In the genomic region with DNA sequence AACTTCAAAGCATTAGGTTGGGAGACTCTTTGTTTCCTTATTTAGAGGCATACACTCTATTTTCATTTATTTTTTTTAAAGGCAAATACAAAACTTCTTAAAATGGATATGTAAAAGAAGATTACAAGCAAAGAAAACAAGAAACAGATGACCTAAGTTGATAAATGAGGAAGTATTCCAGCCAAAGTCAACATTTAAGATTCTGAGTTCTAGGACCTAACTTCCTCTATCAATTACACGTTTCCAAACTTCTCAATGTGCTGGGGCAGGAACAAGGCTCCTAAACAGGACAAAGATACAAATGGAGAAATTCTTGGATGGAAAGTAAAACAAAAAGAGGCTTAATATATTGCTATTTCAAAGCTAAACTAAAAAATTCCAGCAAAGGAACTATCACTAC, we compare ENCODE assay signal across 1 cellular context.
TF ChIP-seq lines count a peak whose summit lies in the region.

No MANE protein-coding gene starts in this region.

TF ChIP-seq in GM23338, 12 proteins besides CTCF, POLR2A, EP300 and RAD21 (continued from another document):
- TF ChIP-seq, protein P1, sequence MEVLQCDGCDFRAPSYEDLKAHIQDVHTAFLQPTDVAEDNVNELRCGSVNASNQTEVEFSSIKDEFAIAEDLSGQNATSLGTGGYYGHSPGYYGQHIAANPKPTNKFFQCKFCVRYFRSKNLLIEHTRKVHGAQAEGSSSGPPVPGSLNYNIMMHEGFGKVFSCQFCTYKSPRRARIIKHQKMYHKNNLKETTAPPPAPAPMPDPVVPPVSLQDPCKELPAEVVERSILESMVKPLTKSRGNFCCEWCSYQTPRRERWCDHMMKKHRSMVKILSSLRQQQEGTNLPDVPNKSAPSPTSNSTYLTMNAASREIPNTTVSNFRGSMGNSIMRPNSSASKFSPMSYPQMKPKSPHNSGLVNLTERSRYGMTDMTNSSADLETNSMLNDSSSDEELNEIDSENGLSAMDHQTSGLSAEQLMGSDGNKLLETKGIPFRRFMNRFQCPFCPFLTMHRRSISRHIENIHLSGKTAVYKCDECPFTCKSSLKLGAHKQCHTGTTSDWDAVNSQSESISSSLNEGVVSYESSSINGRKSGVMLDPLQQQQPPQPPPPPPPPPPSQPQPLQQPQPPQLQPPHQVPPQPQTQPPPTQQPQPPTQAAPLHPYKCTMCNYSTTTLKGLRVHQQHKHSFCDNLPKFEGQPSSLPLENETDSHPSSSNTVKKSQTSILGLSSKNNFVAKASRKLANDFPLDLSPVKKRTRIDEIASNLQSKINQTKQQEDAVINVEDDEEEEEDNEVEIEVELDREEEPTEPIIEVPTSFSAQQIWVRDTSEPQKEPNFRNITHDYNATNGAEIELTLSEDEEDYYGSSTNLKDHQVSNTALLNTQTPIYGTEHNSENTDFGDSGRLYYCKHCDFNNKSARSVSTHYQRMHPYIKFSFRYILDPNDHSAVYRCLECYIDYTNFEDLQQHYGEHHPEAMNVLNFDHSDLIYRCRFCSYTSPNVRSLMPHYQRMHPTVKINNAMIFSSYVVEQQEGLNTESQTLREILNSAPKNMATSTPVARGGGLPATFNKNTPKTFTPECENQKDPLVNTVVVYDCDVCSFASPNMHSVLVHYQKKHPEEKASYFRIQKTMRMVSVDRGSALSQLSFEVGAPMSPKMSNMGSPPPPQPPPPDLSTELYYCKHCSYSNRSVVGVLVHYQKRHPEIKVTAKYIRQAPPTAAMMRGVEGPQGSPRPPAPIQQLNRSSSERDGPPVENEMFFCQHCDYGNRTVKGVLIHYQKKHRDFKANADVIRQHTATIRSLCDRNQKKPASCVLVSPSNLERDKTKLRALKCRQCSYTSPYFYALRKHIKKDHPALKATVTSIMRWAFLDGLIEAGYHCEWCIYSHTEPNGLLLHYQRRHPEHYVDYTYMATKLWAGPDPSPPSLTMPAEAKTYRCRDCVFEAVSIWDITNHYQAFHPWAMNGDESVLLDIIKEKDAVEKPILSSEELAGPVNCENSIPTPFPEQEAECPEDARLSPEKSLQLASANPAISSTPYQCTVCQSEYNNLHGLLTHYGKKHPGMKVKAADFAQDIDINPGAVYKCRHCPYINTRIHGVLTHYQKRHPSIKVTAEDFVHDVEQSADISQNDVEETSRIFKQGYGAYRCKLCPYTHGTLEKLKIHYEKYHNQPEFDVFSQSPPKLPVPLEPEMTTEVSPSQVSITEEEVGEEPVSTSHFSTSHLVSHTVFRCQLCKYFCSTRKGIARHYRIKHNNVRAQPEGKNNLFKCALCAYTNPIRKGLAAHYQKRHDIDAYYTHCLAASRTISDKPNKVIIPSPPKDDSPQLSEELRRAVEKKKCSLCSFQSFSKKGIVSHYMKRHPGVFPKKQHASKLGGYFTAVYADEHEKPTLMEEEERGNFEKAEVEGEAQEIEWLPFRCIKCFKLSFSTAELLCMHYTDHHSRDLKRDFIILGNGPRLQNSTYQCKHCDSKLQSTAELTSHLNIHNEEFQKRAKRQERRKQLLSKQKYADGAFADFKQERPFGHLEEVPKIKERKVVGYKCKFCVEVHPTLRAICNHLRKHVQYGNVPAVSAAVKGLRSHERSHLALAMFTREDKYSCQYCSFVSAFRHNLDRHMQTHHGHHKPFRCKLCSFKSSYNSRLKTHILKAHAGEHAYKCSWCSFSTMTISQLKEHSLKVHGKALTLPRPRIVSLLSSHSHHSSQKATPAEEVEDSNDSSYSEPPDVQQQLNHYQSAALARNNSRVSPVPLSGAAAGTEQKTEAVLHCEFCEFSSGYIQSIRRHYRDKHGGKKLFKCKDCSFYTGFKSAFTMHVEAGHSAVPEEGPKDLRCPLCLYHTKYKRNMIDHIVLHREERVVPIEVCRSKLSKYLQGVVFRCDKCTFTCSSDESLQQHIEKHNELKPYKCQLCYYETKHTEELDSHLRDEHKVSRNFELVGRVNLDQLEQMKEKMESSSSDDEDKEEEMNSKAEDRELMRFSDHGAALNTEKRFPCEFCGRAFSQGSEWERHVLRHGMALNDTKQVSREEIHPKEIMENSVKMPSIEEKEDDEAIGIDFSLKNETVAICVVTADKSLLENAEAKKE (CRISPR knock-in tag; IDR thresholded peaks at IDR 0.05): no peak
- TF ChIP-seq, protein P2, sequence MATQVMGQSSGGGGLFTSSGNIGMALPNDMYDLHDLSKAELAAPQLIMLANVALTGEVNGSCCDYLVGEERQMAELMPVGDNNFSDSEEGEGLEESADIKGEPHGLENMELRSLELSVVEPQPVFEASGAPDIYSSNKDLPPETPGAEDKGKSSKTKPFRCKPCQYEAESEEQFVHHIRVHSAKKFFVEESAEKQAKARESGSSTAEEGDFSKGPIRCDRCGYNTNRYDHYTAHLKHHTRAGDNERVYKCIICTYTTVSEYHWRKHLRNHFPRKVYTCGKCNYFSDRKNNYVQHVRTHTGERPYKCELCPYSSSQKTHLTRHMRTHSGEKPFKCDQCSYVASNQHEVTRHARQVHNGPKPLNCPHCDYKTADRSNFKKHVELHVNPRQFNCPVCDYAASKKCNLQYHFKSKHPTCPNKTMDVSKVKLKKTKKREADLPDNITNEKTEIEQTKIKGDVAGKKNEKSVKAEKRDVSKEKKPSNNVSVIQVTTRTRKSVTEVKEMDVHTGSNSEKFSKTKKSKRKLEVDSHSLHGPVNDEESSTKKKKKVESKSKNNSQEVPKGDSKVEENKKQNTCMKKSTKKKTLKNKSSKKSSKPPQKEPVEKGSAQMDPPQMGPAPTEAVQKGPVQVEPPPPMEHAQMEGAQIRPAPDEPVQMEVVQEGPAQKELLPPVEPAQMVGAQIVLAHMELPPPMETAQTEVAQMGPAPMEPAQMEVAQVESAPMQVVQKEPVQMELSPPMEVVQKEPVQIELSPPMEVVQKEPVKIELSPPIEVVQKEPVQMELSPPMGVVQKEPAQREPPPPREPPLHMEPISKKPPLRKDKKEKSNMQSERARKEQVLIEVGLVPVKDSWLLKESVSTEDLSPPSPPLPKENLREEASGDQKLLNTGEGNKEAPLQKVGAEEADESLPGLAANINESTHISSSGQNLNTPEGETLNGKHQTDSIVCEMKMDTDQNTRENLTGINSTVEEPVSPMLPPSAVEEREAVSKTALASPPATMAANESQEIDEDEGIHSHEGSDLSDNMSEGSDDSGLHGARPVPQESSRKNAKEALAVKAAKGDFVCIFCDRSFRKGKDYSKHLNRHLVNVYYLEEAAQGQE (IDR thresholded peaks at IDR 0.05; ENCODE audit: unreplicated experiment): no peak
